ENCODE assay signal across 10 cellular contexts in genomic region chr18:77088977-77089795, GRCh38. TPM values are rescaled to one million over a fixed set of nuclear protein-coding genes. Genes with fewer than 3 reads are reported as not detected.
DNase-seq lines count a peak whose midpoint lies in the region; ATAC-seq and TF ChIP-seq lines count a peak whose summit lies in the region.
"Had no signal": no experiment of that assay in that cellular context is flagged by ENCODE, and none has a peak within 500 bp of the region (broad histone marks: within the 10 kb centered on the region; RNA-seq: fewer than 3 reads in every experiment).

No MANE protein-coding gene starts in this region.

- H3K36me3 ChIP-seq in left ventricle myocardium inferior: no peaks in the 10 kb centered on the region
- no peaks in the 10 kb centered on the region for H3K36me3 ChIP-seq in ascending aorta
- H3K36me3 ChIP-seq in lung (ENCODE audit: control insufficient read depth in 2 of 2, insufficient read depth in 2 of 2, low read length in 2 of 2): peaks cover 0 to 2% of the 10 kb centered on the region in 2 donors

- ATAC-seq in Right ventricle myocardium superior (ENCODE audit: poor library complexity) (no peak), lung (ENCODE audit: insufficient read depth, low FRiP score) (peak; percentile 73), GM18867 (IDR thresholded peaks at IDR 0.05; ENCODE audit: unreplicated experiment) (no peak), GM19467 (IDR thresholded peaks at IDR 0.05; ENCODE audit: unreplicated experiment) (no peak)

- peaks cover 4% of the 10 kb centered on the region for H3K27me3 ChIP-seq in left ventricle myocardium inferior (ENCODE audit: low read depth)
- no peaks in the 10 kb centered on the region for H3K27me3 ChIP-seq in ascending aorta
- H3K27me3 ChIP-seq in lung (ENCODE audit: control insufficient read depth, insufficient read depth): no peaks in the 10 kb centered on the region

- no peak for DNase-seq in left ventricle myocardium inferior
- no peak for DNase-seq in Right ventricle myocardium superior
- DNase-seq in ascending aorta (ENCODE audit: low spot score in 2 of 2): peak in 1 of 2 donors; percentile 56
- DNase-seq in lung (ENCODE audit: low spot score): peak; percentile 77
- no peak for DNase-seq in NCI-H446 treated with DMSO at 0.1 percent for 48 hours (lab: John Stamatoyannopoulos, UW)
- DNase-seq in DMS79 (lab: John Stamatoyannopoulos, UW): no peak
- DNase-seq: COR-L47, Karpas-422 had no signal

- 76 to 83% methylated on average over 16 of the region's 16 CpGs for WGBS in lung, 2 donors

- H3K4me3 ChIP-seq in left ventricle myocardium inferior: no peak overlapping the region
- no peak overlapping the region for H3K4me3 ChIP-seq in ascending aorta
- H3K4me3 ChIP-seq in lung: no peak overlapping the region

- H3K4me1 ChIP-seq in left ventricle myocardium inferior (peaks cover 61% of the 10 kb centered on the region), ascending aorta (peaks cover 0 to 24% of the 10 kb centered on the region in 2 donors), lung (ENCODE audit: control insufficient read depth in 2 of 2, insufficient read depth in 2 of 2, low read length in 2 of 2) (peaks cover 4 to 22% of the 10 kb centered on the region in 2 donors)

- H3K9me3 ChIP-seq in left ventricle myocardium inferior (replicated peaks): no peaks in the 10 kb centered on the region
- H3K9me3 ChIP-seq in ascending aorta: no peaks in the 10 kb centered on the region
- no peaks in the 10 kb centered on the region for H3K9me3 ChIP-seq in lung (ENCODE audit: control insufficient read depth in 2 of 2, insufficient read depth in 1 of 2, low read length in 1 of 2)

- peak overlapping the region; percentile 90 for H3K27ac ChIP-seq in left ventricle myocardium inferior (replicated peaks)
- H3K27ac ChIP-seq in ascending aorta: peak overlapping the region; percentile 30 to 35
- peak overlapping the region in 1 of 2 donors; percentile 83 for H3K27ac ChIP-seq in lung (ENCODE audit: low read depth in 1 of 2, low read length in 1 of 2)

- intact Hi-C loops in left ventricle myocardium inferior (cut with micrococcal nuclease) (no loop called here), Right ventricle myocardium superior (cut with DNase I) (no loop called here), ascending aorta (cut with DNase I) (no loop called here)

- TF ChIP-seq CTCF in left ventricle myocardium inferior (IDR thresholded peaks at IDR 0.05; ENCODE audit: borderline replicate concordance) (no peak), ascending aorta (IDR thresholded peaks at IDR 0.05) (no peak), lung (IDR thresholded peaks at IDR 0.05; ENCODE audit: control extremely low read depth, extremely low read depth) (no peak)

RNA-seq across cellular contexts. Expression of gene MBP, which starts 43.4 kb away (rescaled TPM):
- total RNA-seq in left ventricle myocardium inferior: 35.0 TPM
- total RNA-seq in Right ventricle myocardium superior: 29.9 TPM
- 8.1 TPM for total RNA-seq in ascending aorta
- total RNA-seq in lung: 10 to 100 TPM; 39.4 to 64.1 TPM
- polyA plus RNA-seq in lung: 10 to 100 TPM; 15.6 to 22.4 TPM
